In genomic region chr2:16318474-16319195, GRCh38 we compare ENCODE assay signal across 13 cellular contexts.
A peak's percentile ranks its signal among the peaks of the same experiment; 100 is the strongest.
DNase-seq lines count a peak whose midpoint lies in the region; TF ChIP-seq lines count a peak whose summit lies in the region.
"Had no signal": no experiment of that assay in that cellular context is flagged by ENCODE, and none has a peak within 500 bp of the region (broad histone marks: within the 10 kb centered on the region; RNA-seq: fewer than 3 reads in every experiment).

No MANE protein-coding gene starts in this region.

- DNase-seq in MCF 10A (ENCODE audit: unreplicated experiment) (peak; percentile 9), mammary epithelial cell (no peak), SKM-1 treated with dmso at 0.1 percent for 144 hours (lab: John Stamatoyannopoulos, UW; ENCODE audit: unreplicated experiment) (peak; percentile 54), left kidney (ENCODE audit: low read depth, low spot score) (peak; percentile 49), SK-N-DZ (ENCODE audit: low spot score) (no peak), immature natural killer cell (no peak)
- no peak for DNase-seq in activated CD4-positive, alpha-beta T cell treated with anti-CD3 and anti-CD28 coated beads, Interleukin-2, amount 10 ng/mL, durations not matched to agents 7 days and 5 days
- DNase-seq in effector memory CD4-positive, alpha-beta T cell: no peak
- DNase-seq: activated CD8-positive, alpha-beta memory T cell treated with anti-CD3 and anti-CD28 coated beads, Interleukin-2, amount 50 U/mL, for 4 hours; effector CD4-positive, alpha-beta T cell; NCI-H1694; stimulated activated CD4-positive, alpha-beta T cell treated with anti-CD3 and anti-CD28 coated beads, Interleukin-4, amount 100 ng/mL, for 24 hours had no signal

- no peaks in the 10 kb centered on the region for H3K36me3 ChIP-seq in mammary epithelial cell (ENCODE audit: insufficient read depth, low read length)
- no peaks in the 10 kb centered on the region for H3K36me3 ChIP-seq in effector memory CD4-positive, alpha-beta T cell (ENCODE audit: control insufficient read depth, insufficient read depth, low read length)

- H4K20me1 ChIP-seq in mammary epithelial cell (ENCODE audit: insufficient read depth, low read length): no peaks in the 10 kb centered on the region

- no peak overlapping the region for H3K4me2 ChIP-seq in mammary epithelial cell (ENCODE audit: insufficient read depth, low read depth, low read length)
- H3K4me2 ChIP-seq: A549 had no signal

- CTCF ChIA-PET in MCF 10A (lab: Yijun Ruan, JAX) (no interaction called here), mammary epithelial cell (lab: Charles Lee; ENCODE audit: low non-redundant PET) (no interaction called here)
- CTCF ChIA-PET in activated CD4-positive, alpha-beta T cell treated with anti-CD3 and anti-CD28 coated beads, Interleukin-2, amount 10 ng/mL, durations not matched to agents 7 days and 5 days (lab: Charles Lee): no interaction called here

- H3K4me3 Mint-ChIP-seq in MCF 10A (ENCODE audit: unreplicated experiment) (no peak overlapping the region), immature natural killer cell (no peak overlapping the region)
- H3K4me3 Mint-ChIP-seq in activated CD4-positive, alpha-beta T cell treated with anti-CD3 and anti-CD28 coated beads, Interleukin-2, amount 10 ng/mL, durations not matched to agents 7 days and 5 days: no peak overlapping the region

- no peaks in the 10 kb centered on the region for H3K79me2 ChIP-seq in mammary epithelial cell (ENCODE audit: insufficient read depth, low read length)

- no peaks in the 10 kb centered on the region for H3K4me1 ChIP-seq in mammary epithelial cell (ENCODE audit: insufficient read depth, low read length)
- no peaks in the 10 kb centered on the region for H3K4me1 ChIP-seq in effector memory CD4-positive, alpha-beta T cell (ENCODE audit: control insufficient read depth, insufficient read depth, low read length, poor library complexity, severe bottlenecking)
- H3K4me1 ChIP-seq: A549 had no signal

- peaks cover 3% of the 10 kb centered on the region for H3K9me3 Mint-ChIP-seq in MCF 10A (ENCODE audit: unreplicated experiment)
- no peaks in the 10 kb centered on the region for H3K9me3 Mint-ChIP-seq in activated CD4-positive, alpha-beta T cell treated with anti-CD3 and anti-CD28 coated beads, Interleukin-2, amount 10 ng/mL, durations not matched to agents 7 days and 5 days
- H3K9me3 Mint-ChIP-seq in immature natural killer cell: no peaks in the 10 kb centered on the region

- intact Hi-C loops in MCF 10A (cut with micrococcal nuclease) (no loop called here), mammary epithelial cell (cut with micrococcal nuclease) (no loop called here)

- H3K27ac ChIP-seq in mammary epithelial cell (ENCODE audit: insufficient read depth, low read depth, low read length): no peak overlapping the region
- no peak overlapping the region for H3K27ac ChIP-seq in effector memory CD4-positive, alpha-beta T cell (ENCODE audit: insufficient read depth, low read length, poor library complexity, severe bottlenecking)
- H3K27ac ChIP-seq: A549 had no signal

- peaks cover 28% of the 10 kb centered on the region for H3K9me3 ChIP-seq in mammary epithelial cell (replicated peaks; ENCODE audit: insufficient read depth, low read length)
- H3K9me3 ChIP-seq in effector memory CD4-positive, alpha-beta T cell (ENCODE audit: control insufficient read depth, low read length): no peaks in the 10 kb centered on the region
- H3K9me3 ChIP-seq: A549 had no signal

- no peak overlapping the region for H3K27ac Mint-ChIP-seq in MCF 10A (ENCODE audit: low read depth, unreplicated experiment)
- no peak overlapping the region for H3K27ac Mint-ChIP-seq in activated CD4-positive, alpha-beta T cell treated with anti-CD3 and anti-CD28 coated beads, Interleukin-2, amount 10 ng/mL, durations not matched to agents 7 days and 5 days
- no peak overlapping the region for H3K27ac Mint-ChIP-seq in immature natural killer cell

- H3K4me3 ChIP-seq in mammary epithelial cell (replicated peaks in 1 of 3; ENCODE audit: insufficient read depth in 1 of 3, low read depth in 2 of 3, low read length in 3 of 3): no peak overlapping the region
- no peak overlapping the region for H3K4me3 ChIP-seq in effector memory CD4-positive, alpha-beta T cell (ENCODE audit: insufficient read depth, low read depth, low read length, poor library complexity, severe bottlenecking)
- H3K4me3 ChIP-seq: A549 had no signal

- H3K9ac ChIP-seq in mammary epithelial cell (ENCODE audit: insufficient read depth, low read length): no peak overlapping the region

- in situ Hi-C loops in mammary epithelial cell (cut with MboI; ENCODE audit: low sequenced_read_pairs in 2 of 2): no loop called here

- POLR2A ChIA-PET in MCF 10A (lab: Yijun Ruan, JAX): interaction anchor here (0.7 kb wide), 1 partner anchor 102 kb away, joined by 3 read pairs; no protein-coding TSS in a partner anchor
- POLR2A ChIA-PET in activated CD4-positive, alpha-beta T cell treated with anti-CD3 and anti-CD28 coated beads, Interleukin-2, amount 10 ng/mL, durations not matched to agents 7 days and 5 days (lab: Charles Lee): no interaction called here

- dilution Hi-C loops in mammary epithelial cell (cut with HindIII; ENCODE audit: low sequenced_read_pairs): no loop called here

- TF ChIP-seq CTCF in MCF 10A (IDR thresholded peaks at IDR 0.05; ENCODE audit: unreplicated experiment): no peak
- no peak for TF ChIP-seq CTCF in mammary epithelial cell (conservative IDR thresholded peaks at IDR 0.05 in 1 of 2, IDR thresholded peaks at IDR 0.05 in 1 of 2; ENCODE audit: extremely low read depth in 1 of 2, insufficient read depth in 1 of 2, low read depth in 1 of 2, low read length in 2 of 2)

- no peaks in the 10 kb centered on the region for H3K27me3 ChIP-seq in mammary epithelial cell (ENCODE audit: insufficient read depth, low read length)
- no peaks in the 10 kb centered on the region for H3K27me3 ChIP-seq in effector memory CD4-positive, alpha-beta T cell (replicated peaks; ENCODE audit: control insufficient read depth, insufficient read depth, low read length, poor library complexity, severe bottlenecking)

- H3K27me3 Mint-ChIP-seq in MCF 10A (ENCODE audit: insufficient read depth, unreplicated experiment) (no peaks in the 10 kb centered on the region), immature natural killer cell (ENCODE audit: low read depth in 3 of 3) (peaks cover 0 to 2% (median 0%) of the 10 kb centered on the region in 3 donors)
- H3K27me3 Mint-ChIP-seq in activated CD4-positive, alpha-beta T cell treated with anti-CD3 and anti-CD28 coated beads, Interleukin-2, amount 10 ng/mL, durations not matched to agents 7 days and 5 days: peaks cover 4% of the 10 kb centered on the region

- no TSS peak for BruUV-seq in MCF 10A (replicated peaks; lab: Mats Ljungman, UMichigan)
- no TSS peak for BruUV-seq in mammary epithelial cell (replicated peaks; lab: Mats Ljungman, UMichigan)

- H2AFZ ChIP-seq in mammary epithelial cell (ENCODE audit: low read depth, low read length): no peak overlapping the region

- no peaks in the 10 kb centered on the region for H3K36me3 Mint-ChIP-seq in MCF 10A (ENCODE audit: insufficient read depth, unreplicated experiment)
- no peaks in the 10 kb centered on the region for H3K36me3 Mint-ChIP-seq in activated CD4-positive, alpha-beta T cell treated with anti-CD3 and anti-CD28 coated beads, Interleukin-2, amount 10 ng/mL, durations not matched to agents 7 days and 5 days (ENCODE audit: low read depth)
- H3K36me3 Mint-ChIP-seq in immature natural killer cell: no peaks in the 10 kb centered on the region

- H3K4me1 Mint-ChIP-seq in MCF 10A (ENCODE audit: insufficient read depth, unreplicated experiment) (peaks cover 5% of the 10 kb centered on the region), immature natural killer cell (no peaks in the 10 kb centered on the region)
- H3K4me1 Mint-ChIP-seq in activated CD4-positive, alpha-beta T cell treated with anti-CD3 and anti-CD28 coated beads, Interleukin-2, amount 10 ng/mL, durations not matched to agents 7 days and 5 days: no peaks in the 10 kb centered on the region

- WGBS in mammary epithelial cell (ENCODE audit: low coverage, missing lambda C conversion rate): 53% methylated on average over 4 of the region's 4 CpGs

Comparison
In these comparisons a context has a peak if more than half of its experiments do, and no peak if none do; other contexts are left out.
1. DNase-seq: peak in MCF 10A (single experiment), SKM-1 treated with dmso at 0.1 percent for 144 hours (single experiment) and left kidney (single experiment); none in mammary epithelial cell (single experiment), activated CD4-positive, alpha-beta T cell treated with anti-CD3 and anti-CD28 coated beads, Interleukin-2, amount 10 ng/mL, durations not matched to agents 7 days and 5 days (single experiment), effector memory CD4-positive, alpha-beta T cell (0 of 3), SK-N-DZ (single experiment) and immature natural killer cell (0 of 3).